16 cellular contexts compared by ENCODE assay signal in the genomic region with DNA sequence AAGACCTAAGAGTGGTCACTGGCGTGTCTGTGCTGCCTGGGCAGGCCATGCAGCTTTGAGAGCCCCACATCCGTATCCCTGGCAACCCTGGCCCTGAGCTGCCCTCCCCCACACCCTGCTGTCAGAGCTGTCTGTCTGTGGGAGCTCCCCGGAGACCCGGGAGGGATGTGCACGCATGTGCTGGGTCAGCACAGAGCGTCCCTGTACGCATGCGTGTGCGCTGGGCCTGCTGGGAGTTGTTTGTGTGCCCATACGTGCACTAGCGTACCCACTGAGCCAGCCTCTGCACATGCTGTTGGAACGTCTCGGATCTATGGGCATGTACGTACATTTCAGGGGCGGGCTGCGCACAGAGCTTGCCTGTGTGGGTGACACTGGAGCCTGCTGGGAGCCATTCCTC.
"Had no signal": no experiment of that assay in that cellular context is flagged by ENCODE, and none has a peak within 500 bp of the region (broad histone marks: within the 10 kb centered on the region; RNA-seq: fewer than 3 reads in every experiment).

No MANE protein-coding gene starts in this region.

- H3K4me3 Mint-ChIP-seq: activated naive CD4-positive, alpha-beta T cell treated with anti-CD3 and anti-CD28 coated beads for 36 hours; activated T-helper 17 cell treated with anti-CD3 and anti-CD28 coated beads, Interleukin-2, amount 50 U/mL, for 72 hours; immature natural killer cell; mesothelial cell of epicardium; type B pancreatic cell had no signal

- H3K4me1 ChIP-seq: lower lobe of right lung, right atrium auricular region had no signal

- ATAC-seq: activated CD4-positive, CD25-positive, alpha-beta regulatory T cell treated with anti-CD3 and anti-CD28 coated beads, Interleukin-2, amount 50 U/mL, for 24 hours; activated T-helper 17 cell treated with anti-CD3 and anti-CD28 coated beads, Interleukin-2, amount 50 U/mL, for 72 hours; left cardiac atrium; lower lobe of right lung had no signal

- H3K27ac ChIP-seq: cardiac muscle cell, esophagus squamous epithelium, lower lobe of right lung, neutrophil, right atrium auricular region, suprapubic skin had no signal

- H3K4me3 ChIP-seq: cardiac muscle cell, esophagus squamous epithelium, lower lobe of right lung, right atrium auricular region, suprapubic skin had no signal

- H3K9me3 Mint-ChIP-seq: activated naive CD4-positive, alpha-beta T cell treated with anti-CD3 and anti-CD28 coated beads for 36 hours; activated T-helper 17 cell treated with anti-CD3 and anti-CD28 coated beads, Interleukin-2, amount 50 U/mL, for 72 hours; immature natural killer cell; mesothelial cell of epicardium; type B pancreatic cell had no signal

- H3K36me3 Mint-ChIP-seq: immature natural killer cell, type B pancreatic cell had no signal

- DNase-seq: activated naive CD4-positive, alpha-beta T cell treated with anti-CD3 and anti-CD28 coated beads for 36 hours; esophagus squamous epithelium; immature natural killer cell; left cardiac atrium; lower lobe of right lung; stimulated activated CD4-positive, alpha-beta T cell treated with anti-CD3 and anti-CD28 coated beads, Interleukin-4, amount 100 ng/mL, for 1 hour; stimulated activated naive CD4-positive, alpha-beta T cell had no signal

- H3K27ac Mint-ChIP-seq: activated naive CD4-positive, alpha-beta T cell treated with anti-CD3 and anti-CD28 coated beads for 36 hours; activated T-helper 17 cell treated with anti-CD3 and anti-CD28 coated beads, Interleukin-2, amount 50 U/mL, for 72 hours; immature natural killer cell; mesothelial cell of epicardium; type B pancreatic cell had no signal

- FAIRE-seq: colon had no signal

- H3K4me1 Mint-ChIP-seq: activated T-helper 17 cell treated with anti-CD3 and anti-CD28 coated beads, Interleukin-2, amount 50 U/mL, for 72 hours; immature natural killer cell had no signal

- H3K9me3 ChIP-seq: esophagus squamous epithelium, lower lobe of right lung, neutrophil, right atrium auricular region, suprapubic skin had no signal

- H3K27me3 ChIP-seq: cardiac muscle cell, neutrophil, right atrium auricular region had no signal

- H3K36me3 ChIP-seq: cardiac muscle cell, esophagus squamous epithelium, lower lobe of right lung, neutrophil, right atrium auricular region, suprapubic skin had no signal
